Comparison of ENCODE assay signal across 8 cellular contexts in the genomic region with DNA sequence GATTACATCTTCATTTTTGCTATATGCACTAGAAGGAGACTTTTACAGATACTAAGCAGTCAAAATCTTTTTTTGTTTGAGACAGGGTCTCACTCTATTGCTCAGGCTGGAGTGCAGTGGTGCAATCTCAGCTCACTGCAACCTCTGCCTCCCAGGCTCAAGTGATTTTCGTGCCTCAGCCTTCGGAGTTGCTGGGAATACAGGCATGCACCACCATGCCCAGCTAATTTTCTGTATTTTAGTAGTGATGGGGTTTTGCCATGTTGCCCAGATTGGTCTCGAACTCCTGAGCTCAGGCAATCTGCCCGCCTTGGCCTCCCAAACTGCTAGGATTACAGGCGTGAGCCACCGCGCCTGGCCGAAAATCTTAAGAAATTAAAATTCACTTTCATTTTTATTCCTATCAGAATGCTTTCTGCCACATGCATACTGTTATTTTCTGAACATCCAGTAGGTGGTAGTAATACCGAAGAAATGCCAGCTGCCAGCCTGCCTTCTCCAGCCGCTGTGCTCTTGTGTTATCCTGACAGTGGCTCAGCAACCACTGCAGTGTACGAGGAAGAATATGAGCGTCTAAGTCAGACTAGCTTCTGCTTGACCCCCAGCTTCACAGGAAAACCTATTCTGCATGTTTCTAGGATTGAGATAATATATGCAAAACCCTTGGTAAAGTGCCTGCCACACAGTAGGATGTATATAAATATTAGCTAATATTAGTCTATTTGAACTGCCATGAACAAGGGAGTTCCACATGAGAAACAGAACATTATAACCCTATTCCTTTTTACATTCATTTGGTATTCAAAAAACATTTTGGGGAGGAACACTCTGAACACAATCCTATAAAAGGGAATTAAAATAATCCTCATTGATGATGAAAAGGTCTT. TPM values are rescaled to one million over a fixed set of nuclear protein-coding genes. Genes with fewer than 3 reads are reported as not detected.
A peak's percentile ranks its signal among the peaks of the same experiment; 100 is the strongest.
DNase-seq lines count a peak whose midpoint lies in the region; ATAC-seq lines count a peak whose summit lies in the region.

No MANE protein-coding gene starts in this region.

- POLR2A ChIA-PET in naive thymus-derived CD8-positive, alpha-beta T cell (lab: Charles Lee): no interaction called here

- no peaks in the 10 kb centered on the region for H3K9me3 Mint-ChIP-seq in naive thymus-derived CD8-positive, alpha-beta T cell

- ATAC-seq in GM19463 (IDR thresholded peaks at IDR 0.05; ENCODE audit: unreplicated experiment): peak; percentile 80
- peak; percentile 83 for ATAC-seq in esophagus mucosa
- peak; percentile 91 to 93 for ATAC-seq in naive thymus-derived CD8-positive, alpha-beta T cell

- H3K4me1 Mint-ChIP-seq in naive thymus-derived CD8-positive, alpha-beta T cell: peaks cover 0 to 18% (median 14%) of the 10 kb centered on the region in 4 donors

- H3K36me3 Mint-ChIP-seq in naive thymus-derived CD8-positive, alpha-beta T cell: peaks cover 0 to 4% (median 0%) of the 10 kb centered on the region in 3 donors

- DNase-seq in COLO829 (ENCODE audit: low spot score) (peak; percentile 51), HPDE6-E6E7 (ENCODE audit: extremely low spot score) (peak; percentile 44), NOMO-1 treated with dmso at 0.1 percent for 144 hours (lab: John Stamatoyannopoulos, UW; ENCODE audit: unreplicated experiment) (peak; percentile 47), activated T-cell treated with anti-CD3 and anti-CD28 coated beads for 24 hours (ENCODE audit: low read depth) (peak; percentile 13), superior temporal gyrus (ENCODE audit: extremely low spot score) (peak; percentile 90)
- peak; percentile 17 to 67 (median 44) for DNase-seq in naive thymus-derived CD8-positive, alpha-beta T cell

- no peaks in the 10 kb centered on the region for H3K27me3 Mint-ChIP-seq in naive thymus-derived CD8-positive, alpha-beta T cell

- H3K27ac Mint-ChIP-seq in naive thymus-derived CD8-positive, alpha-beta T cell: peak overlapping the region in 9 of 10 donors; percentile 4 to 89 (median 58)

- peak overlapping the region in 8 of 10 donors; percentile 38 to 74 (median 58) for H3K4me3 Mint-ChIP-seq in naive thymus-derived CD8-positive, alpha-beta T cell

RNA-seq across cellular contexts. Expression of a gene that starts 54.2 kb away (rescaled TPM):
- total RNA-seq in esophagus mucosa: 18.2 TPM
- total RNA-seq in naive thymus-derived CD8-positive, alpha-beta T cell: 10 to 100 TPM; 41.5 to 41.8 TPM
- 10 to 100 TPM; 34.6 to 38.7 (median 36.0) TPM for polyA plus RNA-seq in naive thymus-derived CD8-positive, alpha-beta T cell

Comparison
In these comparisons a context has a peak if more than half of its experiments do, and no peak if none do; other contexts are left out.
1. Peak in every context shown above with its lines: DNase-seq and ATAC-seq.
2. DNase-seq: peak in every context shown above with its lines; median percentile 90 in superior temporal gyrus; 51 in COLO829; 47 in NOMO-1 treated with dmso at 0.1 percent for 144 hours; 44 in HPDE6-E6E7; 44 in naive thymus-derived CD8-positive, alpha-beta T cell; 13 in activated T-cell treated with anti-CD3 and anti-CD28 coated beads for 24 hours.